Comparison of ENCODE assay signal across 1 cellular context in the genomic region with DNA sequence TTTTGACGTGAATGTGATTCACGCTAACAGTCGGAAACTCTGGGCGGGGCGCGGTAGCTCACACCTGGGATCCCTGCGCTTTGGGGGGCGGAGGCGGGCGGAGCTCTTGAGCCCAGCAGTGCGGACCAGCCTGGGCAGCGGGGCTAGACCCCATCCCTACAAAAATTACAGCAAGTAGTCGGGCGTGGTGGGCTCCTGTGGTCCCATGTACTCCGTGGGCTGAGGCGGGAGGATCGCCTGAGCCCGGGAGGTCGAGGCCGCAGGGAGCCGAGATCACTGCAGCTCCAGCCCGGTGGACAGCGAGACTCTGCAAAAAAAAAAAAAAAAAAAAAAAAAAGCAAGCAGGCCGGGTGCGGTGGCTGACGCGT.
TF ChIP-seq lines count a peak whose summit lies in the region.

No MANE protein-coding gene starts in this region.

TF ChIP-seq in HepG2, 621 proteins besides CTCF, POLR2A, EP300 and RAD21 (continued from another document):
- TF ChIP-seq, protein P1, sequence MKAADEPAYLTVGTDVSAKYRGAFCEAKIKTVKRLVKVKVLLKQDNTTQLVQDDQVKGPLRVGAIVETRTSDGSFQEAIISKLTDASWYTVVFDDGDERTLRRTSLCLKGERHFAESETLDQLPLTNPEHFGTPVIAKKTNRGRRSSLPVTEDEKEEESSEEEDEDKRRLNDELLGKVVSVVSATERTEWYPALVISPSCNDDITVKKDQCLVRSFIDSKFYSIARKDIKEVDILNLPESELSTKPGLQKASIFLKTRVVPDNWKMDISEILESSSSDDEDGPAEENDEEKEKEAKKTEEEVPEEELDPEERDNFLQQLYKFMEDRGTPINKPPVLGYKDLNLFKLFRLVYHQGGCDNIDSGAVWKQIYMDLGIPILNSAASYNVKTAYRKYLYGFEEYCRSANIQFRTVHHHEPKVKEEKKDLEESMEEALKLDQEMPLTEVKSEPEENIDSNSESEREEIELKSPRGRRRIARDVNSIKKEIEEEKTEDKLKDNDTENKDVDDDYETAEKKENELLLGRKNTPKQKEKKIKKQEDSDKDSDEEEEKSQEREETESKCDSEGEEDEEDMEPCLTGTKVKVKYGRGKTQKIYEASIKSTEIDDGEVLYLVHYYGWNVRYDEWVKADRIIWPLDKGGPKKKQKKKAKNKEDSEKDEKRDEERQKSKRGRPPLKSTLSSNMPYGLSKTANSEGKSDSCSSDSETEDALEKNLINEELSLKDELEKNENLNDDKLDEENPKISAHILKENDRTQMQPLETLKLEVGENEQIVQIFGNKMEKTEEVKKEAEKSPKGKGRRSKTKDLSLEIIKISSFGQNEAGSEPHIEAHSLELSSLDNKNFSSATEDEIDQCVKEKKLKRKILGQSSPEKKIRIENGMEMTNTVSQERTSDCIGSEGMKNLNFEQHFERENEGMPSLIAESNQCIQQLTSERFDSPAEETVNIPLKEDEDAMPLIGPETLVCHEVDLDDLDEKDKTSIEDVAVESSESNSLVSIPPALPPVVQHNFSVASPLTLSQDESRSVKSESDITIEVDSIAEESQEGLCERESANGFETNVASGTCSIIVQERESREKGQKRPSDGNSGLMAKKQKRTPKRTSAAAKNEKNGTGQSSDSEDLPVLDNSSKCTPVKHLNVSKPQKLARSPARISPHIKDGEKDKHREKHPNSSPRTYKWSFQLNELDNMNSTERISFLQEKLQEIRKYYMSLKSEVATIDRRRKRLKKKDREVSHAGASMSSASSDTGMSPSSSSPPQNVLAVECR (CRISPR knock-in tag; IDR thresholded peaks at IDR 0.05; ENCODE audit: borderline replicate concordance), result peak; percentile 18; the same call in 1 of the 2 replicates
- TF ChIP-seq POLR2G (IDR thresholded peaks at IDR 0.05; ENCODE audit: low read depth, low read length) (0 out of 2 replicates have a peak, but pooled peaks have one; percentile 33), THAP11 (CRISPR knock-in tag; IDR thresholded peaks at IDR 0.05) (0 out of 2 replicates have a peak, but pooled peaks have one; percentile 11), ZNF687 (CRISPR knock-in tag; IDR thresholded peaks at IDR 0.05) (peak; percentile 36), GABPB1 (CRISPR knock-in tag; IDR thresholded peaks at IDR 0.05) (peak; percentile 70), PHF20 (CRISPR knock-in tag; IDR thresholded peaks at IDR 0.05) (peak; percentile 24; the same call in 1 of the 2 replicates)
